23 cellular contexts compared by ENCODE assay signal in the genomic region with DNA sequence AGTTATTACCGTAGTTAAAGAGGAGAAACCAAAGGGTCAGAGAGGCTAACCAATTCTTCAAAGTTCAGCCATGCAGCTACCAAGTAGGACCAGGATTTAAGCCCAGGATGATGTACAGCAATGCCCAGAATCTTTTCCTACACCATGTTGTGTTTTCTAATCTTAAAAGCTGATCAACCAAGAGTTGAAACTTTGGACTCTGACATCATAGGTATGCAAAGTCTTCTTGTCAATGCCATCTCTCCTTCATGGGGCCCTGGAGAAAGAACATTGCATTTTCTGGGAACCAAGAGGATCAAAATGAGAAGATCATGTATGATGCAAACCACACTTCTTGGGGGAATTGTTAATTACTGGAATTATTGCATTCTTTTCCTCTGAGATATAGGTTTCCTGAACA.
"Had no signal": no experiment of that assay in that cellular context is flagged by ENCODE, and none has a peak within 500 bp of the region (broad histone marks: within the 10 kb centered on the region; RNA-seq: fewer than 3 reads in every experiment).

No MANE protein-coding gene starts in this region.

- H3K9me3 ChIP-seq: SJSA1 had no signal

- H3K4me3 ChIP-seq: K562, SJSA1, SK-N-MC had no signal

- ATAC-seq: K562 had no signal

- DNase-seq: Kasumi-1, MM.1S, NCI-H1092 treated with DMSO at 0.1 percent for 48 hours, NCI-H1436, NCI-H187, NCI-H2029, NCI-H2081 treated with DMSO at 0.1 percent for 48 hours, NCI-H2171, NCI-H226, NCI-H446, NCI-H510A, NCI-H524 treated with DMSO at 0.1 percent for 48 hours, NCI-H69, NCI-H774, Right ventricle myocardium superior, RPMI8226, SIG-M5, SW 1271 had no signal

- H3K36me3 ChIP-seq: SJSA1 had no signal

- H3K27ac ChIP-seq: KMS-11, SJSA1, SK-N-MC had no signal

- H3K9ac ChIP-seq: KMS-11 had no signal

- H3K4me2 ChIP-seq: KMS-11 had no signal

- H3K27me3 ChIP-seq: SJSA1 had no signal

- FAIRE-seq: K562, RCC 7860 had no signal
